15 cellular contexts compared by ENCODE assay signal in genomic region chr1:245606157-245606725, GRCh38.
"Had no signal": no experiment of that assay in that cellular context is flagged by ENCODE, and none has a peak within 500 bp of the region (broad histone marks: within the 10 kb centered on the region; RNA-seq: fewer than 3 reads in every experiment).

No MANE protein-coding gene starts in this region.

- DNase-seq: activated B cell treated with CpG ODN at 0.5 μM for 24 hours; activated CD4-positive, alpha-beta T cell treated with anti-CD3 and anti-CD28 coated beads, Interleukin-2, amount 10 ng/mL, durations not matched to agents 24 days and 14 days; activated CD8-positive, alpha-beta memory T cell treated with anti-CD3 and anti-CD28 coated beads for 24 hours; activated naive CD4-positive, alpha-beta T cell; glutamatergic neuron; kidney glomerular epithelial cell; lower lobe of right lung; naive thymus-derived CD4-positive, alpha-beta T cell; posterior cingulate gyrus; stimulated activated CD4-positive, alpha-beta T cell treated with anti-CD3 and anti-CD28 coated beads, Interleukin-15, amount 100 ng/mL, for 24 hours; stimulated activated CD4-positive, alpha-beta T cell treated with anti-CD3 and anti-CD28 coated beads, Interleukin-4, amount 100 ng/mL, for 1 hour; stimulated activated naive B cell treated with anti-CD40 and anti-IgM and Interleukin-4, amounts not matched to agents 10 μg/mL and 1 μg/mL and 100 μg/mL, for 72 hours had no signal

- H3K36me3 Mint-ChIP-seq: naive thymus-derived CD4-positive, alpha-beta T cell; stimulated activated naive B cell treated with anti-CD40 and anti-IgM and Interleukin-4, amounts not matched to agents 10 μg/mL and 1 μg/mL and 100 μg/mL, for 72 hours had no signal

- ATAC-seq: naive thymus-derived CD4-positive, alpha-beta T cell; stimulated activated naive B cell treated with anti-CD40 and anti-IgM and Interleukin-4, amounts not matched to agents 10 μg/mL and 1 μg/mL and 100 μg/mL, for 72 hours had no signal

- H3K36me3 ChIP-seq: lower lobe of right lung, neutrophil, tibial nerve had no signal

- H3K9me3 ChIP-seq: lower lobe of right lung, neutrophil had no signal

- H3K27ac ChIP-seq: lower lobe of right lung, neutrophil, tibial nerve had no signal

- H3K4me3 Mint-ChIP-seq: activated B cell treated with CpG ODN at 0.5 μM for 24 hours; activated CD4-positive, alpha-beta T cell treated with anti-CD3 and anti-CD28 coated beads, Interleukin-2, amount 10 ng/mL, durations not matched to agents 24 days and 14 days; activated T-helper 1 cell treated with anti-CD3 and anti-CD28 coated beads, Interleukin-12 subunit alpha, Interleukin-12 subunit beta, Interleukin-2, Interleukin-4 antibody, amounts not matched to agents 30 ng/mL and 10 ng/mL and 1 ng/mL, durations not matched to agents 14 hours and 24 hours and 36 hours; naive thymus-derived CD4-positive, alpha-beta T cell; stimulated activated naive B cell treated with anti-CD40 and anti-IgM and Interleukin-4, amounts not matched to agents 10 μg/mL and 1 μg/mL and 100 μg/mL, for 72 hours had no signal

- H3K27me3 ChIP-seq: tibial nerve had no signal

- H3K4me1 Mint-ChIP-seq: activated B cell treated with CpG ODN at 0.5 μM for 24 hours; activated CD4-positive, alpha-beta T cell treated with anti-CD3 and anti-CD28 coated beads, Interleukin-2, amount 10 ng/mL, durations not matched to agents 24 days and 14 days had no signal

- H3K27ac Mint-ChIP-seq: activated B cell treated with CpG ODN at 0.5 μM for 24 hours; activated CD4-positive, alpha-beta T cell treated with anti-CD3 and anti-CD28 coated beads, Interleukin-2, amount 10 ng/mL, durations not matched to agents 24 days and 14 days; activated T-helper 1 cell treated with anti-CD3 and anti-CD28 coated beads, Interleukin-12 subunit alpha, Interleukin-12 subunit beta, Interleukin-2, Interleukin-4 antibody, amounts not matched to agents 30 ng/mL and 10 ng/mL and 1 ng/mL, durations not matched to agents 14 hours and 24 hours and 36 hours; naive thymus-derived CD4-positive, alpha-beta T cell; stimulated activated naive B cell treated with anti-CD40 and anti-IgM and Interleukin-4, amounts not matched to agents 10 μg/mL and 1 μg/mL and 100 μg/mL, for 72 hours had no signal

- H3K4me1 ChIP-seq: lower lobe of right lung had no signal

- H3K4me3 ChIP-seq: lower lobe of right lung, tibial nerve had no signal

- H3K9me3 Mint-ChIP-seq: activated B cell treated with CpG ODN at 0.5 μM for 24 hours; activated CD4-positive, alpha-beta T cell treated with anti-CD3 and anti-CD28 coated beads, Interleukin-2, amount 10 ng/mL, durations not matched to agents 24 days and 14 days; activated T-helper 1 cell treated with anti-CD3 and anti-CD28 coated beads, Interleukin-12 subunit alpha, Interleukin-12 subunit beta, Interleukin-2, Interleukin-4 antibody, amounts not matched to agents 30 ng/mL and 10 ng/mL and 1 ng/mL, durations not matched to agents 14 hours and 24 hours and 36 hours; stimulated activated naive B cell treated with anti-CD40 and anti-IgM and Interleukin-4, amounts not matched to agents 10 μg/mL and 1 μg/mL and 100 μg/mL, for 72 hours had no signal
